Comparison of ENCODE assay signal across 21 cellular contexts in the genomic region with DNA sequence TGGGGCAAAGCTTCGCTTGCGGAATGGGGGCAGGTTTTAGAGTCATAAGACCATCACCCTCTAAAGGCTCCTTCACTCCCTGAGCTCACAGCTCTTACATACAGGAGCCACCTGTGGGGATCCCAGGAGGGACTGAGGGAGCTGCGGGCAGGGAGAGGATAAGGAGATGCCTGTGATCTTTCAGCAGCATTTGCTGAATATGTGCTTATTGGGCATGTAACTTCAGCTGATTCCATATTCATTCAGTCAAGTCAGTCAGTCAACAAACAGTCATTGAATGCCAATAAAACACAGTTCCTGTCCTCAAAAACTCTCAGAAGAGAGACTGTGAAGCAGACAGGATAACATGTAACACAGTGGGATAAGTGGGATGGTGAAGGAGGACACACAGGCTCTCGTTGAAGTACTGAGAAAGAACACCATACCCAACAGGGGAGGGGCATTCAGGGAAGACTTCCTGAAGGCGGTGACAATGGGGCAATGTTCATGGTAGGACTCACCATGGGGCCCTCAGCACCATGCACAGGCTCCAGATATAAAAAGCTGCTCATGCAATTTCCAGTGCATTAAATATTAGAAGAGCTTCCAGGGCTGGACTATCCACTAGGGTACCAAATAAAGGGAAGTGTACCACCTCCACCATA.
DNase-seq lines count a peak whose midpoint lies in the region; ATAC-seq, FAIRE-seq and TF ChIP-seq lines count a peak whose summit lies in the region.
"Had no signal": no experiment of that assay in that cellular context is flagged by ENCODE, and none has a peak within 500 bp of the region (broad histone marks: within the 10 kb centered on the region; RNA-seq: fewer than 3 reads in every experiment).

No MANE protein-coding gene starts in this region.

- no peak for FAIRE-seq in kidney (lab: Jason Lieb, UNC)
- FAIRE-seq: D721Med, GM19239, RCC 7860 had no signal

- peaks cover 24% of the 10 kb centered on the region for H3K4me1 ChIP-seq in HEK293 (ENCODE audit: control insufficient read depth, insufficient read depth, low read length)
- no peaks in the 10 kb centered on the region for H3K4me1 ChIP-seq in kidney (ENCODE audit: control insufficient read depth in 1 of 2, insufficient read depth in 1 of 2, low read depth in 1 of 2, low read length in 2 of 2)

- no peaks in the 10 kb centered on the region for H3K9me3 ChIP-seq in HEK293 (ENCODE audit: control insufficient read depth, insufficient read depth, low read depth, low read length)
- no peaks in the 10 kb centered on the region for H3K9me3 ChIP-seq in kidney (ENCODE audit: control insufficient read depth in 1 of 2, low read length in 2 of 2)
- H3K9me3 ChIP-seq: MG63, SJCRH30 had no signal

- no peak overlapping the region for H3K9ac ChIP-seq in kidney (ENCODE audit: low read length in 2 of 2)

- no peaks in the 10 kb centered on the region for H3K27me3 Mint-ChIP-seq in activated naive CD4-positive, alpha-beta T cell treated with anti-CD3 and anti-CD28 coated beads, Interleukin-2, amount 50 U/mL, for 24 hours
- H3K27me3 Mint-ChIP-seq in activated naive CD4-positive, alpha-beta T cell treated with anti-CD3 and anti-CD28 coated beads for 36 hours (ENCODE audit: low read depth): no peaks in the 10 kb centered on the region
- peaks cover 3% of the 10 kb centered on the region for H3K27me3 Mint-ChIP-seq in activated naive CD8-positive, alpha-beta T cell treated with anti-CD3 and anti-CD28 coated beads, Interleukin-2, amount 50 U/mL, for 24 hours

- TF ChIP-seq CTCF in HEK293 (tag by site-specific recombination; IDR thresholded peaks at IDR 0.05) (no peak), kidney (IDR thresholded peaks at IDR 0.05; ENCODE audit: borderline replicate concordance, extremely low read depth, insufficient read depth) (no peak)

- H3K27ac ChIP-seq in HEK293 (ENCODE audit: extremely low read depth, low read depth, low read length) (no peak overlapping the region), kidney (ENCODE audit: low read depth in 2 of 2, low read length in 2 of 2) (no peak overlapping the region)
- H3K27ac ChIP-seq: SJCRH30 had no signal

- peaks cover 37% of the 10 kb centered on the region for H3K4me1 Mint-ChIP-seq in activated naive CD4-positive, alpha-beta T cell treated with anti-CD3 and anti-CD28 coated beads, Interleukin-2, amount 50 U/mL, for 24 hours
- peaks cover 26% of the 10 kb centered on the region for H3K4me1 Mint-ChIP-seq in activated naive CD4-positive, alpha-beta T cell treated with anti-CD3 and anti-CD28 coated beads for 36 hours (ENCODE audit: low read depth)
- H3K4me1 Mint-ChIP-seq in activated naive CD8-positive, alpha-beta T cell treated with anti-CD3 and anti-CD28 coated beads, Interleukin-2, amount 50 U/mL, for 24 hours: peaks cover 21% of the 10 kb centered on the region

- H3K4me3 ChIP-seq in HEK293 (ENCODE audit: low read depth, low read length): no peak overlapping the region
- H3K4me3 ChIP-seq in kidney (ENCODE audit: low read length in 2 of 2): no peak overlapping the region
- H3K4me3 ChIP-seq: MG63, SJCRH30 had no signal

- H3K36me3 ChIP-seq in HEK293 (ENCODE audit: control insufficient read depth in 2 of 2, insufficient read depth in 1 of 2, low read length in 2 of 2) (no peaks in the 10 kb centered on the region), kidney (ENCODE audit: control insufficient read depth in 1 of 2, insufficient read depth in 2 of 2, low read length in 2 of 2) (no peaks in the 10 kb centered on the region)
- H3K36me3 ChIP-seq: MG63, SJCRH30 had no signal

- no peaks in the 10 kb centered on the region for H3K9me3 Mint-ChIP-seq in activated naive CD4-positive, alpha-beta T cell treated with anti-CD3 and anti-CD28 coated beads, Interleukin-2, amount 50 U/mL, for 24 hours
- H3K9me3 Mint-ChIP-seq in activated naive CD4-positive, alpha-beta T cell treated with anti-CD3 and anti-CD28 coated beads for 36 hours: no peaks in the 10 kb centered on the region
- H3K9me3 Mint-ChIP-seq in activated naive CD8-positive, alpha-beta T cell treated with anti-CD3 and anti-CD28 coated beads, Interleukin-2, amount 50 U/mL, for 24 hours: no peaks in the 10 kb centered on the region
- H3K9me3 Mint-ChIP-seq: CD4-positive, CD25-positive, alpha-beta regulatory T cell had no signal

- no peak for ATAC-seq in HG03342 (IDR thresholded peaks at IDR 0.05; ENCODE audit: unreplicated experiment)
- no peak for ATAC-seq in activated naive CD8-positive, alpha-beta T cell treated with anti-CD3 and anti-CD28 coated beads, Interleukin-2, amount 50 U/mL, for 24 hours
- ATAC-seq: HCT116, SK-N-SH treated with all-trans-retinoic acid at 6 μM for 48 hours had no signal

- CTCF ChIA-PET in activated naive CD4-positive, alpha-beta T cell treated with anti-CD3 and anti-CD28 coated beads for 36 hours (lab: Charles Lee): interaction anchor here (0.8 to 1.6 kb wide), 6 partner anchors 10 to 35 kb away, joined by 3 to 10 read pairs (median 3); no protein-coding TSS in a partner anchor
- CTCF ChIA-PET in HEK293 (lab: Yijun Ruan, JAX): interaction anchor here (0.6 to 3.1 kb wide), 6 partner anchors 8 to 145 kb away, joined by 3 to 13 read pairs (median 8); no protein-coding TSS in a partner anchor

- H3K4me3 Mint-ChIP-seq in activated naive CD4-positive, alpha-beta T cell treated with anti-CD3 and anti-CD28 coated beads, Interleukin-2, amount 50 U/mL, for 24 hours: no peak overlapping the region
- no peak overlapping the region for H3K4me3 Mint-ChIP-seq in activated naive CD4-positive, alpha-beta T cell treated with anti-CD3 and anti-CD28 coated beads for 36 hours
- no peak overlapping the region for H3K4me3 Mint-ChIP-seq in activated naive CD8-positive, alpha-beta T cell treated with anti-CD3 and anti-CD28 coated beads, Interleukin-2, amount 50 U/mL, for 24 hours
- H3K4me3 Mint-ChIP-seq: B cell; CD4-positive, CD25-positive, alpha-beta regulatory T cell had no signal

- intact Hi-C loops in activated naive CD4-positive, alpha-beta T cell treated with anti-CD3 and anti-CD28 coated beads for 36 hours (cut with micrococcal nuclease): no loop called here
- intact Hi-C loops in kidney (cut with DNase I): no loop called here

- no peak for DNase-seq in activated naive CD4-positive, alpha-beta T cell treated with anti-CD3 and anti-CD28 coated beads for 36 hours
- DNase-seq in mesenteric fat pad (ENCODE audit: low spot score) (peak; percentile 72), kidney (no peak)
- DNase-seq in activated naive CD8-positive, alpha-beta T cell treated with anti-CD3 and anti-CD28 coated beads, Interleukin-2, amount 50 U/mL, for 24 hours: no peak
- DNase-seq: CD4-positive, CD25-positive, alpha-beta regulatory T cell; KBM-7; MG63; NCI-H2029; NCI-H446; NCI-H524 treated with DMSO at 0.1 percent for 48 hours; NCI-H774; SJCRH30 had no signal

- peak overlapping the region; percentile 33 for H3K27ac Mint-ChIP-seq in activated naive CD4-positive, alpha-beta T cell treated with anti-CD3 and anti-CD28 coated beads, Interleukin-2, amount 50 U/mL, for 24 hours
- H3K27ac Mint-ChIP-seq in activated naive CD4-positive, alpha-beta T cell treated with anti-CD3 and anti-CD28 coated beads for 36 hours: no peak overlapping the region
- no peak overlapping the region for H3K27ac Mint-ChIP-seq in activated naive CD8-positive, alpha-beta T cell treated with anti-CD3 and anti-CD28 coated beads, Interleukin-2, amount 50 U/mL, for 24 hours
- H3K27ac Mint-ChIP-seq: B cell; CD4-positive, CD25-positive, alpha-beta regulatory T cell had no signal

- peaks cover 4% of the 10 kb centered on the region for H3K36me3 Mint-ChIP-seq in activated naive CD4-positive, alpha-beta T cell treated with anti-CD3 and anti-CD28 coated beads, Interleukin-2, amount 50 U/mL, for 24 hours
- no peaks in the 10 kb centered on the region for H3K36me3 Mint-ChIP-seq in activated naive CD4-positive, alpha-beta T cell treated with anti-CD3 and anti-CD28 coated beads for 36 hours (ENCODE audit: low read depth)
- H3K36me3 Mint-ChIP-seq in activated naive CD8-positive, alpha-beta T cell treated with anti-CD3 and anti-CD28 coated beads, Interleukin-2, amount 50 U/mL, for 24 hours (ENCODE audit: low read depth): no peaks in the 10 kb centered on the region
- H3K36me3 Mint-ChIP-seq: CD4-positive, CD25-positive, alpha-beta regulatory T cell had no signal

- POLR2A ChIA-PET in HEK293 (lab: Yijun Ruan, JAX): no interaction called here

TF ChIP-seq in HEK293, 187 proteins besides CTCF, POLR2A, EP300 and RAD21:
- TF ChIP-seq GLI4 (tag by site-specific recombination; IDR thresholded peaks at IDR 0.05): 0 out of 2 replicates have a peak, but pooled peaks have one; percentile 45
- no peak for TF ChIP-seq ZNF776 (tag by site-specific recombination; IDR thresholded peaks at IDR 0.05; ENCODE audit: borderline replicate concordance)
TF ChIP-seq in HEK293: peak in this region for 1.
